In genomic region chr7:133246558-133246957, GRCh38 we compare ENCODE assay signal across 29 cellular contexts.
"Had no signal": no experiment of that assay in that cellular context is flagged by ENCODE, and none has a peak within 500 bp of the region (broad histone marks: within the 10 kb centered on the region; RNA-seq: fewer than 3 reads in every experiment).

No MANE protein-coding gene starts in this region.

- H3K79me2 ChIP-seq: hepatocyte had no signal

- H3K27ac ChIP-seq: colonic mucosa, coronary artery, dorsolateral prefrontal cortex, epithelial cell of prostate, esophagus muscularis mucosa, esophagus squamous epithelium, foreskin keratinocyte, gastrocnemius medialis, gastroesophageal sphincter, heart left ventricle, heart right ventricle, hepatocyte had no signal

- ATAC-seq: effector memory CD8-positive, alpha-beta T cell; esophagus mucosa; foreskin keratinocyte; gastrocnemius medialis; gastroesophageal sphincter; heart left ventricle; heart right ventricle had no signal

- FAIRE-seq: colon, endometrium, endothelial cell of umbilical vein, frontal cortex had no signal

- H3K4me2 ChIP-seq: hepatocyte had no signal

- DNase-seq: colonic mucosa; cortex of kidney; dermis blood vessel endothelial cell; dorsolateral prefrontal cortex; effector CD4-positive, alpha-beta T cell; effector CD8-positive, alpha-beta T cell; effector memory CD4-positive, alpha-beta T cell; effector memory CD8-positive, alpha-beta T cell; endodermal cell; erythroblast; esophagus squamous epithelium; foreskin fibroblast; foreskin keratinocyte; foreskin melanocyte; gastrocnemius medialis; glutamatergic neuron; head of caudate nucleus; heart left ventricle; heart right ventricle had no signal

- H3K9me3 ChIP-seq: colonic mucosa, esophagus muscularis mucosa, esophagus squamous epithelium, gastrocnemius medialis, gastroesophageal sphincter had no signal

- H3K36me3 ChIP-seq: colonic mucosa, esophagus muscularis mucosa, esophagus squamous epithelium, gastrocnemius medialis, gastroesophageal sphincter, heart left ventricle, heart right ventricle had no signal

- H3K4me3 ChIP-seq: colonic mucosa, coronary artery, dorsolateral prefrontal cortex, esophagus muscularis mucosa, esophagus squamous epithelium, gastrocnemius medialis, gastroesophageal sphincter, heart left ventricle, heart right ventricle, hepatocyte had no signal

- H2AFZ ChIP-seq: hepatocyte had no signal

- H3K27me3 ChIP-seq: colonic mucosa, foreskin keratinocyte, gastrocnemius medialis, hepatocyte had no signal

- H3K4me1 ChIP-seq: colonic mucosa, esophagus muscularis mucosa, esophagus squamous epithelium, foreskin keratinocyte, gastrocnemius medialis, gastroesophageal sphincter, heart left ventricle, heart right ventricle had no signal
